ENCODE assay signal across 14 cellular contexts in genomic region chr2:65576861-65577601, GRCh38.
A peak's percentile ranks its signal among the peaks of the same experiment; 100 is the strongest.
DNase-seq lines count a peak whose midpoint lies in the region; ATAC-seq, FAIRE-seq and TF ChIP-seq lines count a peak whose summit lies in the region.
"Had no signal": no experiment of that assay in that cellular context is flagged by ENCODE, and none has a peak within 500 bp of the region (broad histone marks: within the 10 kb centered on the region; RNA-seq: fewer than 3 reads in every experiment).

No MANE protein-coding gene starts in this region.

- H3K4me1 ChIP-seq in esophagus squamous epithelium = peaks cover 0 to 18% (median 5%) of the 10 kb centered on the region in 3 donors

- TF ChIP-seq CTCF in esophagus squamous epithelium (IDR thresholded peaks at IDR 0.05) (no peak), osteocyte (IDR thresholded peaks at IDR 0.05) (no peak)

- H3K4me3 ChIP-seq in esophagus squamous epithelium = no peak overlapping the region
- H3K4me3 ChIP-seq: dorsolateral prefrontal cortex had no signal

- H3K27ac ChIP-seq in esophagus squamous epithelium = peak overlapping the region in 3 of 4 donors; percentile 34 to 59 (median 45)
- H3K27ac ChIP-seq: dorsolateral prefrontal cortex had no signal

- H3K36me3 Mint-ChIP-seq in osteocyte (ENCODE audit: unreplicated experiment) = no peaks in the 10 kb centered on the region
- no peaks in the 10 kb centered on the region for H3K36me3 Mint-ChIP-seq in activated CD8-positive, alpha-beta T cell treated with anti-CD3 and anti-CD28 coated beads, Interleukin-2, amount 10 ng/mL, durations not matched to agents 7 days and 5 days (ENCODE audit: low read depth)

- H3K27me3 Mint-ChIP-seq in osteocyte (ENCODE audit: unreplicated experiment) = no peaks in the 10 kb centered on the region
- H3K27me3 Mint-ChIP-seq in activated CD8-positive, alpha-beta T cell treated with anti-CD3 and anti-CD28 coated beads, Interleukin-2, amount 10 ng/mL, durations not matched to agents 7 days and 5 days (ENCODE audit: low read depth) = peaks cover 26% of the 10 kb centered on the region

- peaks cover 50% of the 10 kb centered on the region for H3K4me1 Mint-ChIP-seq in osteocyte (ENCODE audit: unreplicated experiment)
- H3K4me1 Mint-ChIP-seq in activated CD8-positive, alpha-beta T cell treated with anti-CD3 and anti-CD28 coated beads, Interleukin-2, amount 10 ng/mL, durations not matched to agents 7 days and 5 days (ENCODE audit: low read depth) = no peaks in the 10 kb centered on the region

- no peaks in the 10 kb centered on the region for H3K9me3 ChIP-seq in esophagus squamous epithelium

- no peak for ATAC-seq in activated CD8-positive, alpha-beta T cell treated with anti-CD3 and anti-CD28 coated beads, Interleukin-2, amount 10 ng/mL, durations not matched to agents 7 days and 5 days

- H3K27me3 ChIP-seq in esophagus squamous epithelium = peaks cover 0 to 9% (median 0%) of the 10 kb centered on the region in 4 donors
- H3K27me3 ChIP-seq: dorsolateral prefrontal cortex had no signal

- intact Hi-C loops in esophagus squamous epithelium (cut with DNase I) = no loop called here

- no peak for TF ChIP-seq POLR2A in esophagus squamous epithelium (IDR thresholded peaks at IDR 0.05)

- no peaks in the 10 kb centered on the region for H3K36me3 ChIP-seq in esophagus squamous epithelium

- H3K27ac Mint-ChIP-seq in osteocyte (ENCODE audit: unreplicated experiment) = peak overlapping the region; percentile 97
- H3K27ac Mint-ChIP-seq in activated CD8-positive, alpha-beta T cell treated with anti-CD3 and anti-CD28 coated beads, Interleukin-2, amount 10 ng/mL, durations not matched to agents 7 days and 5 days = no peak overlapping the region
- H3K27ac Mint-ChIP-seq: activated B cell treated with CpG ODN at 0.5 μM for 24 hours; stimulated activated naive CD8-positive, alpha-beta T cell treated with anti-CD3 and anti-CD28 coated beads, Interleukin-15, Interleukin-2, amounts not matched to agents 100 ng/mL and 50 ng/mL, for 24 hours had no signal

- CTCF ChIA-PET in activated CD8-positive, alpha-beta T cell treated with anti-CD3 and anti-CD28 coated beads, Interleukin-2, amount 10 ng/mL, durations not matched to agents 7 days and 5 days (lab: Charles Lee) = no interaction called here

- peak; percentile 94 for FAIRE-seq in RCC 7860 (lab: Jason Lieb, UNC)

- WGBS in esophagus squamous epithelium, 2 donors = 24 to 25% methylated on average over 12 of the region's 12 CpGs

- DNase-seq in Daoy (ENCODE audit: low read depth) (peak; percentile 84), RCC 7860 (ENCODE audit: low spot score) (peak; percentile 93), esophagus squamous epithelium (lab: John Stamatoyannopoulos, UW) (no peak), osteocyte (ENCODE audit: extremely low spot score, unreplicated experiment) (no peak), UCSD-AML1 (lab: John Stamatoyannopoulos, UW; ENCODE audit: unreplicated experiment) (no peak), hypothalamus (lab: John Stamatoyannopoulos, UW) (no peak), NAMALWA (ENCODE audit: low spot score) (no peak)
- no peak for DNase-seq in activated CD8-positive, alpha-beta T cell treated with anti-CD3 and anti-CD28 coated beads, Interleukin-2, amount 10 ng/mL, durations not matched to agents 7 days and 5 days
- DNase-seq: activated B cell treated with CpG ODN at 0.5 μM for 24 hours, dorsolateral prefrontal cortex, GF-D8, NCI-H187 had no signal

- POLR2A ChIA-PET in activated CD8-positive, alpha-beta T cell treated with anti-CD3 and anti-CD28 coated beads, Interleukin-2, amount 10 ng/mL, durations not matched to agents 7 days and 5 days (lab: Charles Lee) = no interaction called here

- H3K9me3 Mint-ChIP-seq in osteocyte (ENCODE audit: unreplicated experiment) = peaks cover 5% of the 10 kb centered on the region
- H3K9me3 Mint-ChIP-seq in activated CD8-positive, alpha-beta T cell treated with anti-CD3 and anti-CD28 coated beads, Interleukin-2, amount 10 ng/mL, durations not matched to agents 7 days and 5 days (ENCODE audit: insufficient read depth) = no peaks in the 10 kb centered on the region
- H3K9me3 Mint-ChIP-seq: activated B cell treated with CpG ODN at 0.5 μM for 24 hours; neural crest cell; stimulated activated naive CD8-positive, alpha-beta T cell treated with anti-CD3 and anti-CD28 coated beads, Interleukin-15, Interleukin-2, amounts not matched to agents 100 ng/mL and 50 ng/mL, for 24 hours had no signal

- peak overlapping the region; percentile 46 for H3K4me3 Mint-ChIP-seq in osteocyte (ENCODE audit: unreplicated experiment)
- H3K4me3 Mint-ChIP-seq in activated CD8-positive, alpha-beta T cell treated with anti-CD3 and anti-CD28 coated beads, Interleukin-2, amount 10 ng/mL, durations not matched to agents 7 days and 5 days = no peak overlapping the region
- H3K4me3 Mint-ChIP-seq: activated B cell treated with CpG ODN at 0.5 μM for 24 hours; neural crest cell; stimulated activated naive CD8-positive, alpha-beta T cell treated with anti-CD3 and anti-CD28 coated beads, Interleukin-15, Interleukin-2, amounts not matched to agents 100 ng/mL and 50 ng/mL, for 24 hours had no signal

Comparison
In these comparisons a context has a peak if more than half of its experiments do, and no peak if none do; other contexts are left out.
1. DNase-seq: peak in Daoy (single experiment) and RCC 7860 (single experiment); none in esophagus squamous epithelium (single experiment), osteocyte (single experiment), UCSD-AML1 (single experiment), hypothalamus (0 of 51), activated CD8-positive, alpha-beta T cell treated with anti-CD3 and anti-CD28 coated beads, Interleukin-2, amount 10 ng/mL, durations not matched to agents 7 days and 5 days (single experiment) and NAMALWA (single experiment).